In genomic region chr3:14265246-14265962, GRCh38 we compare ENCODE assay signal across 1 cellular context.
TF ChIP-seq lines count a peak whose summit lies in the region.

No MANE protein-coding gene starts in this region.

TF ChIP-seq in HEK293, 187 proteins besides CTCF, POLR2A, EP300 and RAD21 (continued from another document):
- TF ChIP-seq ZNF514 (tag by site-specific recombination; IDR thresholded peaks at IDR 0.05) = no peak
- no peak for TF ChIP-seq ZNF248 (tag by site-specific recombination; IDR thresholded peaks at IDR 0.05)
- TF ChIP-seq ZNF626 (tag by site-specific recombination; IDR thresholded peaks at IDR 0.05) = no peak
- TF ChIP-seq, protein P1, sequence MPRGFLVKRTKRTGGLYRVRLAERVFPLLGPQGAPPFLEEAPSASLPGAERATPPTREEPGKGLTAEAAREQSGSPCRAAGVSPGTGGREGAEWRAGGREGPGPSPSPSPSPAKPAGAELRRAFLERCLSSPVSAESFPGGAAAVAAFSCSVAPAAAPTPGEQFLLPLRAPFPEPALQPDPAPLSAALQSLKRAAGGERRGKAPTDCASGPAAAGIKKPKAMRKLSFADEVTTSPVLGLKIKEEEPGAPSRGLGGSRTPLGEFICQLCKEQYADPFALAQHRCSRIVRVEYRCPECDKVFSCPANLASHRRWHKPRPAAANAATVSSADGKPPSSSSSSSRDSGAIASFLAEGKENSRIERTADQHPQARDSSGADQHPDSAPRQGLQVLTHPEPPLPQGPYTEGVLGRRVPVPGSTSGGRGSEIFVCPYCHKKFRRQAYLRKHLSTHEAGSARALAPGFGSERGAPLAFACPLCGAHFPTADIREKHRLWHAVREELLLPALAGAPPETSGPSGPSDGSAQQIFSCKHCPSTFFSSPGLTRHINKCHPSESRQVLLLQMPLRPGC (tag by site-specific recombination; IDR thresholded peaks at IDR 0.05) = peak; percentile 92
- TF ChIP-seq OSR2 (tag by site-specific recombination; IDR thresholded peaks at IDR 0.05) = peak; percentile 83
- TF ChIP-seq ZNF140 (tag by site-specific recombination; IDR thresholded peaks at IDR 0.05) = no peak
- TF ChIP-seq ZNF274 (IDR thresholded peaks at IDR 0.05; ENCODE audit: low read length) = no peak
- TF ChIP-seq ZNF274 (tag by site-specific recombination; IDR thresholded peaks at IDR 0.05; ENCODE audit: borderline replicate concordance) = no peak
- no peak for TF ChIP-seq KLF7 (tag by site-specific recombination; IDR thresholded peaks at IDR 0.05; ENCODE audit: borderline replicate concordance)
- TF ChIP-seq GLI2 (tag by site-specific recombination; IDR thresholded peaks at IDR 0.05; ENCODE audit: borderline replicate concordance, low read depth) = peak; percentile 84
- peak; percentile 70; the same call in 1 of the 2 replicates for TF ChIP-seq ZNF398 (tag by site-specific recombination; IDR thresholded peaks at IDR 0.05)
- TF ChIP-seq ZNF239 (tag by site-specific recombination; IDR thresholded peaks at IDR 0.05) = no peak
- TF ChIP-seq ZNF518A (tag by site-specific recombination; conservative IDR thresholded peaks at IDR 0.05; ENCODE audit: low read depth) = peak; percentile 29; the same call in 1 of the 2 replicates
- TF ChIP-seq ZNF549 (tag by site-specific recombination; IDR thresholded peaks at IDR 0.05) = no peak
- TF ChIP-seq ZNF623 (tag by site-specific recombination; IDR thresholded peaks at IDR 0.05) = peak; percentile 26; the same call in 1 of the 2 replicates
- TF ChIP-seq PRDM10 (tag by site-specific recombination; IDR thresholded peaks at IDR 0.05) = 0 out of 2 replicates have a peak, but pooled peaks have one; percentile 20
- peak; percentile 77 for TF ChIP-seq SP7 (tag by site-specific recombination; IDR thresholded peaks at IDR 0.05)
- peak; percentile 69 for TF ChIP-seq SCRT2 (tag by site-specific recombination; IDR thresholded peaks at IDR 0.05)
- TF ChIP-seq, protein P2, sequence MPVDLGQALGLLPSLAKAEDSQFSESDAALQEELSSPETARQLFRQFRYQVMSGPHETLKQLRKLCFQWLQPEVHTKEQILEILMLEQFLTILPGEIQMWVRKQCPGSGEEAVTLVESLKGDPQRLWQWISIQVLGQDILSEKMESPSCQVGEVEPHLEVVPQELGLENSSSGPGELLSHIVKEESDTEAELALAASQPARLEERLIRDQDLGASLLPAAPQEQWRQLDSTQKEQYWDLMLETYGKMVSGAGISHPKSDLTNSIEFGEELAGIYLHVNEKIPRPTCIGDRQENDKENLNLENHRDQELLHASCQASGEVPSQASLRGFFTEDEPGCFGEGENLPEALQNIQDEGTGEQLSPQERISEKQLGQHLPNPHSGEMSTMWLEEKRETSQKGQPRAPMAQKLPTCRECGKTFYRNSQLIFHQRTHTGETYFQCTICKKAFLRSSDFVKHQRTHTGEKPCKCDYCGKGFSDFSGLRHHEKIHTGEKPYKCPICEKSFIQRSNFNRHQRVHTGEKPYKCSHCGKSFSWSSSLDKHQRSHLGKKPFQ (tag by site-specific recombination; IDR thresholded peaks at IDR 0.05) = no peak
- TF ChIP-seq, protein P3, sequence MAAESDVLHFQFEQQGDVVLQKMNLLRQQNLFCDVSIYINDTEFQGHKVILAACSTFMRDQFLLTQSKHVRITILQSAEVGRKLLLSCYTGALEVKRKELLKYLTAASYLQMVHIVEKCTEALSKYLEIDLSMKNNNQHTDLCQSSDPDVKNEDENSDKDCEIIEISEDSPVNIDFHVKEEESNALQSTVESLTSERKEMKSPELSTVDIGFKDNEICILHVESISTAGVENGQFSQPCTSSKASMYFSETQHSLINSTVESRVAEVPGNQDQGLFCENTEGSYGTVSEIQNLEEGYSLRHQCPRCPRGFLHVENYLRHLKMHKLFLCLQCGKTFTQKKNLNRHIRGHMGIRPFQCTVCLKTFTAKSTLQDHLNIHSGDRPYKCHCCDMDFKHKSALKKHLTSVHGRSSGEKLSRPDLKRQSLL (tag by site-specific recombination; IDR thresholded peaks at IDR 0.05) = 0 out of 2 replicates have a peak, but pooled peaks have one; percentile 37
- peak; percentile 72; the same call in 1 of the 2 replicates for TF ChIP-seq GLIS1 (tag by site-specific recombination; IDR thresholded peaks at IDR 0.05)
- TF ChIP-seq GFI1B (tag by site-specific recombination; IDR thresholded peaks at IDR 0.05) = peak; percentile 57; the same call in 1 of the 2 replicates
- TF ChIP-seq KLF17 (tag by site-specific recombination; IDR thresholded peaks at IDR 0.05) = peak; percentile 60
- peak; percentile 55; the same call in 1 of the 2 replicates for TF ChIP-seq BCL11A (tag by site-specific recombination; IDR thresholded peaks at IDR 0.05; ENCODE audit: low read depth)
- TF ChIP-seq, protein P4, sequence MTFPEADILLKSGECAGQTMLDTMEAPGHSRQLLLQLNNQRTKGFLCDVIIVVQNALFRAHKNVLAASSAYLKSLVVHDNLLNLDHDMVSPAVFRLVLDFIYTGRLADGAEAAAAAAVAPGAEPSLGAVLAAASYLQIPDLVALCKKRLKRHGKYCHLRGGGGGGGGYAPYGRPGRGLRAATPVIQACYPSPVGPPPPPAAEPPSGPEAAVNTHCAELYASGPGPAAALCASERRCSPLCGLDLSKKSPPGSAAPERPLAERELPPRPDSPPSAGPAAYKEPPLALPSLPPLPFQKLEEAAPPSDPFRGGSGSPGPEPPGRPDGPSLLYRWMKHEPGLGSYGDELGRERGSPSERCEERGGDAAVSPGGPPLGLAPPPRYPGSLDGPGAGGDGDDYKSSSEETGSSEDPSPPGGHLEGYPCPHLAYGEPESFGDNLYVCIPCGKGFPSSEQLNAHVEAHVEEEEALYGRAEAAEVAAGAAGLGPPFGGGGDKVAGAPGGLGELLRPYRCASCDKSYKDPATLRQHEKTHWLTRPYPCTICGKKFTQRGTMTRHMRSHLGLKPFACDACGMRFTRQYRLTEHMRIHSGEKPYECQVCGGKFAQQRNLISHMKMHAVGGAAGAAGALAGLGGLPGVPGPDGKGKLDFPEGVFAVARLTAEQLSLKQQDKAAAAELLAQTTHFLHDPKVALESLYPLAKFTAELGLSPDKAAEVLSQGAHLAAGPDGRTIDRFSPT (tag by site-specific recombination; IDR thresholded peaks at IDR 0.05) = 0 out of 2 replicates have a peak, but pooled peaks have one; percentile 11
- peak; percentile 77 for TF ChIP-seq ZEB2 (tag by site-specific recombination; IDR thresholded peaks at IDR 0.05)
- 0 out of 2 replicates have a peak, but pooled peaks have one; percentile 60 for TF ChIP-seq ZBTB1 (tag by site-specific recombination; IDR thresholded peaks at IDR 0.05)
- TF ChIP-seq ZNF555 (tag by site-specific recombination; conservative IDR thresholded peaks at IDR 0.05) = no peak
- TF ChIP-seq ZNF366 (tag by site-specific recombination; conservative IDR thresholded peaks at IDR 0.05) = peak; percentile 82
- peak; percentile 97 for TF ChIP-seq ZNF600 (tag by site-specific recombination; IDR thresholded peaks at IDR 0.05)
- TF ChIP-seq EGR2 (tag by site-specific recombination; IDR thresholded peaks at IDR 0.05; ENCODE audit: low read depth) = no peak
- peak; percentile 29; the same call in 1 of the 2 replicates for TF ChIP-seq ZBTB20 (tag by site-specific recombination; IDR thresholded peaks at IDR 0.05)
- no peak for TF ChIP-seq AEBP2 (tag by site-specific recombination; IDR thresholded peaks at IDR 0.05; ENCODE audit: borderline replicate concordance)
- no peak for TF ChIP-seq ZNF768 (tag by site-specific recombination; IDR thresholded peaks at IDR 0.05)
